Comparison of ENCODE assay signal across 9 cellular contexts in the genomic region with DNA sequence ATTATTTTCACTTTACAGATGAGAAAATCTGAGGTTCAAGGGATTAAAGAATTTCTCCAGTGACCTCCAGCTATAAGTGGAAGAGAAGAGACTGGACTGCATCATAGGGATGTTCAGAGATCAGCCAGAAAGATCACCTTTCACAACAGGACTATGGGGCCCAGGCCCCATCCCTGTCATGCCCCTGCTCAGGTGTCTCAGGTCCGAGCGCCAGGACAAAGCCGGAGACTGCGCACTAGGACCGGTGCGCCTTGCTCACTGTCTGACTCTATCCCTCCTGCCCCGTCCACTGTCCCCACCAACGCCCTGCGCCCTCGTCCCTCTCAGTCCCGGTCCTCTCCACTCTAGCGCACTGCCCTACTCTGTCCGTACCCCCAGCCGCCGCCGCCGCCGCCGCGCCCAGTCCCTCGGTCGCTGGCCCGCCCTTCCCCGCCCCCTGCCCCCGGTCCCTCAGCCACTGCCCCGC. TPM values are rescaled to one million over a fixed set of nuclear protein-coding genes. Genes with fewer than 3 reads are reported as not detected.
DNase-seq lines count a peak whose midpoint lies in the region; ATAC-seq and TF ChIP-seq lines count a peak whose summit lies in the region.
"Had no signal": no experiment of that assay in that cellular context is flagged by ENCODE, and none has a peak within 500 bp of the region (broad histone marks: within the 10 kb centered on the region; RNA-seq: fewer than 3 reads in every experiment).

No MANE protein-coding gene starts in this region.

- no peaks in the 10 kb centered on the region for H3K9me3 Mint-ChIP-seq in T-helper 2 cell treated with Interferon-gamma antibody and Interleukin-4, amounts not matched to agents 5 μg/mL and 100 μg/mL, for 36 hours
- peaks cover 17% of the 10 kb centered on the region for H3K9me3 Mint-ChIP-seq in WTC11

- peak; percentile 75 for ATAC-seq in WTC11
- ATAC-seq in GM18870 (IDR thresholded peaks at IDR 0.05; ENCODE audit: unreplicated experiment), result no peak

- peak overlapping the region in 2 of 5 donors; percentile 44 to 47 for H3K27ac ChIP-seq in stomach

- intact Hi-C loops in stomach (cut with DNase I; ENCODE audit: low total_unique reads), result no loop called here

- CTCF ChIA-PET in WTC11 (lab: Charles Lee), result interaction anchor here (1.0 to 1.2 kb wide), 4 partner anchors 8 to 172 kb away, joined by 3 to 9 read pairs (median 3); a partner anchor contains a TSS

- H3K4me3 ChIP-seq in iPS-11a (ENCODE audit: low read depth, low read length) (peak overlapping the region; percentile 56), stomach (peak overlapping the region; percentile 42 to 74 (median 72))

- peaks cover 0 to 47% (median 15%) of the 10 kb centered on the region in 3 donors for H3K27me3 ChIP-seq in stomach

- POLR2A ChIA-PET in WTC11 (lab: Charles Lee), result interaction anchor here (1.4 kb wide), 1 partner anchor 41 kb away, joined by 6 read pairs; a partner anchor contains a TSS

- no peak for TF ChIP-seq EP300 in stomach (IDR thresholded peaks at IDR 0.05)

- peaks cover 14% of the 10 kb centered on the region for H3K4me1 Mint-ChIP-seq in T-helper 2 cell treated with Interferon-gamma antibody and Interleukin-4, amounts not matched to agents 5 μg/mL and 100 μg/mL, for 36 hours (ENCODE audit: low read depth)
- H3K4me1 Mint-ChIP-seq in WTC11, result peaks cover 12% of the 10 kb centered on the region

- no peaks in the 10 kb centered on the region for H3K36me3 Mint-ChIP-seq in T-helper 2 cell treated with Interferon-gamma antibody and Interleukin-4, amounts not matched to agents 5 μg/mL and 100 μg/mL, for 36 hours (ENCODE audit: low read depth)
- no peaks in the 10 kb centered on the region for H3K36me3 Mint-ChIP-seq in WTC11

- DNase-seq in T-helper 2 cell treated with Interferon-gamma antibody and Interleukin-4, amounts not matched to agents 5 μg/mL and 100 μg/mL, for 36 hours (ENCODE audit: low spot score), result no peak
- DNase-seq in T-helper 2 cell, result no peak
- DNase-seq in WTC11 (ENCODE audit: low spot score), result no peak
- no peak for DNase-seq in stomach
- DNase-seq in superior temporal gyrus (ENCODE audit: extremely low spot score), result no peak
- no peak for DNase-seq in midbrain (lab: John Stamatoyannopoulos, UW)

- H3K4me3 Mint-ChIP-seq in T-helper 2 cell treated with Interferon-gamma antibody and Interleukin-4, amounts not matched to agents 5 μg/mL and 100 μg/mL, for 36 hours, result peak overlapping the region; percentile 78
- H3K4me3 Mint-ChIP-seq in WTC11, result peak overlapping the region; percentile 89

- TF ChIP-seq POLR2A in stomach (IDR thresholded peaks at IDR 0.05), result no peak

- no peaks in the 10 kb centered on the region for H3K36me3 ChIP-seq in stomach

- H3K4me1 ChIP-seq in stomach, result peaks cover 12 to 23% (median 21%) of the 10 kb centered on the region in 4 donors

- H3K27ac Mint-ChIP-seq in T-helper 2 cell treated with Interferon-gamma antibody and Interleukin-4, amounts not matched to agents 5 μg/mL and 100 μg/mL, for 36 hours, result no peak overlapping the region
- no peak overlapping the region; the same call in 1 of the 2 replicates for H3K27ac Mint-ChIP-seq in WTC11

- no peaks in the 10 kb centered on the region for H3K9me3 ChIP-seq in stomach

- WGBS in stomach, 5 donors, result 2 to 8% (median 4%) methylated on average over 17 to 26 of the region's 26 CpGs

- TF ChIP-seq CTCF in WTC11 (IDR thresholded peaks at IDR 0.05), result no peak
- TF ChIP-seq CTCF in stomach (IDR thresholded peaks at IDR 0.05), result no peak

- peaks cover 57% of the 10 kb centered on the region for H3K27me3 Mint-ChIP-seq in T-helper 2 cell treated with Interferon-gamma antibody and Interleukin-4, amounts not matched to agents 5 μg/mL and 100 μg/mL, for 36 hours (ENCODE audit: low read depth)
- H3K27me3 Mint-ChIP-seq in WTC11 (ENCODE audit: low read depth), result peaks cover 83% of the 10 kb centered on the region

TF ChIP-seq in WTC11, 78 proteins besides CTCF, POLR2A, EP300 and RAD21:
- TF ChIP-seq, protein P1, sequence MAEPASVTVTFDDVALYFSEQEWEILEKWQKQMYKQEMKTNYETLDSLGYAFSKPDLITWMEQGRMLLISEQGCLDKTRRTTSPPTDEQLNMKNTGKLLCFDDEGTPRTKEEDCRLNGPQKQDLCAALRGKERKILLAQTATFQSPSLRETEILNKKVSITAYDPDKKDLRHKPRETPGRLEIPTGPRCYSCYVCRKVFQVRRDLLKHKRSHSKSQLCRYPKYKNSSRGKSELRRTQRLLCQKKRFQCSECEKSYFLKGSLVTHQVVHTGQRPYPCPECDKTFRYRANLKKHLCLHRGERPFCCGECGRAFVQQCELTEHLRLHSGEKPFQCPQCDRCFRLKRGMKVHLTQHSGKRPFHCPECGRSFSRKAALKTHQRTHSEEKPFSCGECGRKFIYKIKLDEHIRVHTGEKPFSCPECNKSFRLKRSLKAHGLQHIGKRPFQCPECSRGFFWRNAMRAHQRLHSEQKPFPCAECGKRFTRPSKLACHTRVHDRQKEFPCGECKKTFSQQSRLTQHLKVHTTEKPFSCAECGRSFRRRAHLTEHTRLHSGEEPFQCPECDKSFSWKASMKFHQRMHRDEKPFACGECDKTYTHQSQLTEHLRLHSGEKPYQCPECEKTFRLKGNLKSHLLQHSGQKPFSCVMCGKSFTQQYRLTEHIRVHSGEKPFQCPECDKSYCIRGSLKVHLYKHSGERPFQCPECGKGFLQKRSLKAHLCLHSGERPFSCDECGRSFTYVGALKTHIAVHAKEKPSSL (CRISPR knock-in tag; conservative IDR thresholded peaks at IDR 0.05), result no peak
- TF ChIP-seq NFE2L1 (CRISPR knock-in tag; IDR thresholded peaks at IDR 0.05), result peak; percentile 39; the same call in 1 of the 2 replicates
- peak; percentile 38; the same call in 1 of the 2 replicates for TF ChIP-seq SP1 (CRISPR knock-in tag; conservative IDR thresholded peaks at IDR 0.05)

RNA-seq across cellular contexts. Expression of a gene that starts 0.5 kb away (rescaled TPM):
- total RNA-seq in WTC11 (2021) (0.62 to 0.77 TPM (median 0.73 TPM) in 3 replicates), stomach (not detected)
- polyA plus RNA-seq in stomach, result not detected

RNA-seq across cellular contexts. Expression of a gene that starts 22.0 kb away (rescaled TPM):
- 0.11 to 0.22 TPM in 2 of 3 replicates, not detected in the other for total RNA-seq in WTC11 (2021)
- not detected for total RNA-seq in stomach
- under 1 TPM in 1 of 3 donors, not detected in 2; 0.05 TPM for polyA plus RNA-seq in stomach
- total RNA-seq: Daoy had no signal

RNA-seq across cellular contexts. Expression of a gene that starts 40.5 kb away (rescaled TPM):
- total RNA-seq in WTC11 (2021), result 7.3 to 10.9 TPM (median 8.4 TPM) in 3 replicates
- 10 to 100 TPM in 1 of 5 donors, under 1 TPM in 2, not detected in 2; 0.45 to 72.9 (median 0.73) TPM for total RNA-seq in stomach
- polyA plus RNA-seq in stomach, result 1 to 10 TPM; 1.9 to 3.2 (median 2.6) TPM

RNA-seq across cellular contexts. Expression of a gene that starts 40.8 kb away (rescaled TPM):
- total RNA-seq in WTC11 (2021) (3.5 to 4.4 TPM (median 3.6 TPM) in 3 replicates), stomach (10 to 100 TPM in 1 of 5 donors, 1 to 10 TPM in 4; 1.8 to 15.6 (median 8.0) TPM)
- polyA plus RNA-seq in stomach, result 1 to 10 TPM; 1.8 to 4.2 (median 3.6) TPM
